Comparison of ENCODE assay signal across 1 cellular context in the genomic region with DNA sequence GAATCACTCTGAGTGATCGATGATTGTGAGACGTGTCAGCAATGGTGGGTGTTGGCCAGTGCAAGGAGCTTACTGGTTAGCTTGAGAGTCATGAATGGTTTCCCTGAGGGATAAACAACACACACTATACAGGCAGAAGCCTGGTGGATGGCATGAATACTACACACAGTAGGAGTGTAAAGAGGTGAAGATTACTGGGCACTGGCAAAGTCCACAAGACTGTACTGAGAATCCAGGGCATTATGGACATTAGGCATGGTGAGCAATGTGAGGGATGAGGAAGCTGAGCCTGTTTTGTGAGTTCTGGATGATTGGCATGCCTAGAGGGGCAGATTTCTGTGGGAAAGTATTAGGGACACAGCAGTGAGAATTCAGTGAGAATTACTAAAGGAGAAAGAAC.
TF ChIP-seq lines count a peak whose summit lies in the region.

No MANE protein-coding gene starts in this region.

TF ChIP-seq in GM23338, 12 proteins besides CTCF, POLR2A, EP300 and RAD21 (continued from another document):
- TF ChIP-seq, protein P1, sequence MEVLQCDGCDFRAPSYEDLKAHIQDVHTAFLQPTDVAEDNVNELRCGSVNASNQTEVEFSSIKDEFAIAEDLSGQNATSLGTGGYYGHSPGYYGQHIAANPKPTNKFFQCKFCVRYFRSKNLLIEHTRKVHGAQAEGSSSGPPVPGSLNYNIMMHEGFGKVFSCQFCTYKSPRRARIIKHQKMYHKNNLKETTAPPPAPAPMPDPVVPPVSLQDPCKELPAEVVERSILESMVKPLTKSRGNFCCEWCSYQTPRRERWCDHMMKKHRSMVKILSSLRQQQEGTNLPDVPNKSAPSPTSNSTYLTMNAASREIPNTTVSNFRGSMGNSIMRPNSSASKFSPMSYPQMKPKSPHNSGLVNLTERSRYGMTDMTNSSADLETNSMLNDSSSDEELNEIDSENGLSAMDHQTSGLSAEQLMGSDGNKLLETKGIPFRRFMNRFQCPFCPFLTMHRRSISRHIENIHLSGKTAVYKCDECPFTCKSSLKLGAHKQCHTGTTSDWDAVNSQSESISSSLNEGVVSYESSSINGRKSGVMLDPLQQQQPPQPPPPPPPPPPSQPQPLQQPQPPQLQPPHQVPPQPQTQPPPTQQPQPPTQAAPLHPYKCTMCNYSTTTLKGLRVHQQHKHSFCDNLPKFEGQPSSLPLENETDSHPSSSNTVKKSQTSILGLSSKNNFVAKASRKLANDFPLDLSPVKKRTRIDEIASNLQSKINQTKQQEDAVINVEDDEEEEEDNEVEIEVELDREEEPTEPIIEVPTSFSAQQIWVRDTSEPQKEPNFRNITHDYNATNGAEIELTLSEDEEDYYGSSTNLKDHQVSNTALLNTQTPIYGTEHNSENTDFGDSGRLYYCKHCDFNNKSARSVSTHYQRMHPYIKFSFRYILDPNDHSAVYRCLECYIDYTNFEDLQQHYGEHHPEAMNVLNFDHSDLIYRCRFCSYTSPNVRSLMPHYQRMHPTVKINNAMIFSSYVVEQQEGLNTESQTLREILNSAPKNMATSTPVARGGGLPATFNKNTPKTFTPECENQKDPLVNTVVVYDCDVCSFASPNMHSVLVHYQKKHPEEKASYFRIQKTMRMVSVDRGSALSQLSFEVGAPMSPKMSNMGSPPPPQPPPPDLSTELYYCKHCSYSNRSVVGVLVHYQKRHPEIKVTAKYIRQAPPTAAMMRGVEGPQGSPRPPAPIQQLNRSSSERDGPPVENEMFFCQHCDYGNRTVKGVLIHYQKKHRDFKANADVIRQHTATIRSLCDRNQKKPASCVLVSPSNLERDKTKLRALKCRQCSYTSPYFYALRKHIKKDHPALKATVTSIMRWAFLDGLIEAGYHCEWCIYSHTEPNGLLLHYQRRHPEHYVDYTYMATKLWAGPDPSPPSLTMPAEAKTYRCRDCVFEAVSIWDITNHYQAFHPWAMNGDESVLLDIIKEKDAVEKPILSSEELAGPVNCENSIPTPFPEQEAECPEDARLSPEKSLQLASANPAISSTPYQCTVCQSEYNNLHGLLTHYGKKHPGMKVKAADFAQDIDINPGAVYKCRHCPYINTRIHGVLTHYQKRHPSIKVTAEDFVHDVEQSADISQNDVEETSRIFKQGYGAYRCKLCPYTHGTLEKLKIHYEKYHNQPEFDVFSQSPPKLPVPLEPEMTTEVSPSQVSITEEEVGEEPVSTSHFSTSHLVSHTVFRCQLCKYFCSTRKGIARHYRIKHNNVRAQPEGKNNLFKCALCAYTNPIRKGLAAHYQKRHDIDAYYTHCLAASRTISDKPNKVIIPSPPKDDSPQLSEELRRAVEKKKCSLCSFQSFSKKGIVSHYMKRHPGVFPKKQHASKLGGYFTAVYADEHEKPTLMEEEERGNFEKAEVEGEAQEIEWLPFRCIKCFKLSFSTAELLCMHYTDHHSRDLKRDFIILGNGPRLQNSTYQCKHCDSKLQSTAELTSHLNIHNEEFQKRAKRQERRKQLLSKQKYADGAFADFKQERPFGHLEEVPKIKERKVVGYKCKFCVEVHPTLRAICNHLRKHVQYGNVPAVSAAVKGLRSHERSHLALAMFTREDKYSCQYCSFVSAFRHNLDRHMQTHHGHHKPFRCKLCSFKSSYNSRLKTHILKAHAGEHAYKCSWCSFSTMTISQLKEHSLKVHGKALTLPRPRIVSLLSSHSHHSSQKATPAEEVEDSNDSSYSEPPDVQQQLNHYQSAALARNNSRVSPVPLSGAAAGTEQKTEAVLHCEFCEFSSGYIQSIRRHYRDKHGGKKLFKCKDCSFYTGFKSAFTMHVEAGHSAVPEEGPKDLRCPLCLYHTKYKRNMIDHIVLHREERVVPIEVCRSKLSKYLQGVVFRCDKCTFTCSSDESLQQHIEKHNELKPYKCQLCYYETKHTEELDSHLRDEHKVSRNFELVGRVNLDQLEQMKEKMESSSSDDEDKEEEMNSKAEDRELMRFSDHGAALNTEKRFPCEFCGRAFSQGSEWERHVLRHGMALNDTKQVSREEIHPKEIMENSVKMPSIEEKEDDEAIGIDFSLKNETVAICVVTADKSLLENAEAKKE (CRISPR knock-in tag; IDR thresholded peaks at IDR 0.05), result no peak
- no peak for TF ChIP-seq STAT1 (IDR thresholded peaks at IDR 0.05; ENCODE audit: unreplicated experiment)
- TF ChIP-seq CREB1 (CRISPR knock-in tag; IDR thresholded peaks at IDR 0.05; ENCODE audit: low read depth), result no peak
